ENCODE assay signal across 10 cellular contexts in the genomic region with DNA sequence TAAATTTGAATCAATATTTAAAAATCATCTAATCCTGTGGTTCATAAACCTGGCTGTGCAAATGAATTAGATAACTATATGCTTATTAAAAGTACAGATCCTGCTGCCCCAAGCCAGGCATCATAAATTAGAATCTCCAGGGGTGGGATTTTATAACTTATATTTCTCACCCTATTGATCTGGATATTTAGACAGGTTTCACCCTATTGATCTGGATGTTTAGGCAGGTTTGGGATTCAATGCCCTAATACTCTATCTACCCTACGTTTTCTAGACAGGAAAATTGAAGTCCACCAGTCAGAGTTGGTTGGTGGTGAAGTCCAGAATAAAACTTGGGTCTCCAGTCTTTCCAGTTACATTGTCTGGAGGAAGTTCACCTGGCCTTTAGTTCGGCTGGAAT. TPM values are rescaled to one million over a fixed set of nuclear protein-coding genes. Genes with fewer than 3 reads are reported as not detected.
"Had no signal": no experiment of that assay in that cellular context is flagged by ENCODE, and none has a peak within 500 bp of the region (broad histone marks: within the 10 kb centered on the region; RNA-seq: fewer than 3 reads in every experiment).

No MANE protein-coding gene starts in this region.

- FAIRE-seq: HTR-8/SVneo, K562 had no signal

- H3K4me1 Mint-ChIP-seq: IgD-negative memory B cell had no signal

- H3K27ac Mint-ChIP-seq: IgD-negative memory B cell had no signal

- DNase-seq: IMR-90, KBM-7, KG1 had no signal

- ATAC-seq: K562 had no signal

- H3K4me2 ChIP-seq: KMS-11 had no signal

- H3K9ac ChIP-seq: KMS-11 had no signal

- H3K27ac ChIP-seq: HL-60, KMS-11 had no signal

- H3K4me3 Mint-ChIP-seq: IgD-negative memory B cell had no signal

- H3K4me3 ChIP-seq: K562 had no signal

RNA-seq across cellular contexts. Expression of a gene that starts 2.6 kb away (rescaled TPM):
- total RNA-seq: HT-29, HT1080, IMR-90, K562 had no signal
- polyA plus RNA-seq: IgD-negative memory B cell, IMR-90 had no signal

RNA-seq across cellular contexts. Expression of a gene that starts 18.2 kb away (rescaled TPM):
- total RNA-seq: HT-29, HT1080, IMR-90, K562 had no signal
- polyA plus RNA-seq: IgD-negative memory B cell, IMR-90, K562 had no signal

RNA-seq across cellular contexts. Expression of a gene that starts 44.0 kb away (rescaled TPM):
- total RNA-seq: HT-29, HT1080, IMR-90, K562 had no signal
- polyA plus RNA-seq: IgD-negative memory B cell, IMR-90 had no signal

RNA-seq across cellular contexts. Expression of a gene that starts 58.5 kb away (rescaled TPM):
- total RNA-seq: HT-29, HT1080, IMR-90, K562 had no signal
- polyA plus RNA-seq: IgD-negative memory B cell, IMR-90 had no signal
